8 cellular contexts compared by ENCODE assay signal in genomic region chr6:99568103-99568933, GRCh38. TPM values are rescaled to one million over a fixed set of nuclear protein-coding genes. Genes with fewer than 3 reads are reported as not detected.
A peak's percentile ranks its signal among the peaks of the same experiment; 100 is the strongest.
DNase-seq lines count a peak whose midpoint lies in the region; TF ChIP-seq lines count a peak whose summit lies in the region.

CCNC (minus strand) TSS chr6:99568660; CDS start chr6:99568527, 133 bp downstream.

- TF ChIP-seq EP300 in neural cell (conservative IDR thresholded peaks at IDR 0.05; ENCODE audit: poor library complexity, severe bottlenecking): no peak
- no peak for TF ChIP-seq EP300 in stomach (IDR thresholded peaks at IDR 0.05)

- H3K9me2 ChIP-seq in neural cell (ENCODE audit: insufficient read depth, low read length): no peaks in the 10 kb centered on the region

- peak within 1 kb of the TSS; percentile 79 for H3K9ac ChIP-seq in neural cell (ENCODE audit: low read length)

- peak; percentile 24 for TF ChIP-seq RAD21 in neural cell (conservative IDR thresholded peaks at IDR 0.05)

- intact Hi-C loops in stomach (cut with DNase I; ENCODE audit: low total_unique reads): no loop called here

- no peaks in the 10 kb centered on the region for H3F3A ChIP-seq in neural cell (ENCODE audit: insufficient read depth, low read length, poor library complexity, severe bottlenecking)

- H3K27ac ChIP-seq in neural cell (ENCODE audit: low read length): peak within 1 kb of the TSS; percentile 70
- H3K27ac ChIP-seq in stomach: peak within 1 kb of the TSS; percentile 83 to 89 (median 84)

- peak; percentile 97 for DNase-seq in EL
- DNase-seq in H4 (ENCODE audit: low spot score): peak; percentile 90
- DNase-seq in LoVo (ENCODE audit: low spot score): peak; percentile 93
- DNase-seq in SHP77 treated with DMSO at 0.1 percent for 48 hours (lab: John Stamatoyannopoulos, UW): peak; percentile 89
- DNase-seq in activated gamma-delta T cell (lab: John Stamatoyannopoulos, UW): peak; percentile 68
- DNase-seq in fibroblast of villous mesenchyme (ENCODE audit: low read depth): peak; percentile 98
- DNase-seq in stomach: peak; percentile 93

- no peaks in the 10 kb centered on the region for H4K20me1 ChIP-seq in neural cell (ENCODE audit: insufficient read depth)

- 0 to 1% (median 0%) methylated on average over 54 to 64 of the region's 64 CpGs for WGBS in stomach, 5 donors

- peak in 1 of 4 donors; percentile 54 for TF ChIP-seq POLR2A in stomach (IDR thresholded peaks at IDR 0.05)

- H3K36me3 ChIP-seq in neural cell (ENCODE audit: insufficient read depth, low read length): no peaks in the 10 kb centered on the region
- H3K36me3 ChIP-seq in stomach: no peaks in the 10 kb centered on the region

- H3K4me1 ChIP-seq in stomach: peaks cover 12 to 42% (median 31%) of the 10 kb centered on the region in 4 donors

- H3K4me3 ChIP-seq in fibroblast of villous mesenchyme (ENCODE audit: low read depth, low read length) (peak within 1 kb of the TSS; percentile 100), neural cell (ENCODE audit: low read length) (peak within 1 kb of the TSS; percentile 70), stomach (peak within 1 kb of the TSS; percentile 65 to 94 (median 72))

- TF ChIP-seq CTCF in fibroblast of villous mesenchyme (IDR thresholded peaks at IDR 0.05; ENCODE audit: insufficient read depth, low read depth, low read length): no peak
- peak; percentile 11 for TF ChIP-seq CTCF in neural cell (IDR thresholded peaks at IDR 0.05; ENCODE audit: poor library complexity, severe bottlenecking)
- TF ChIP-seq CTCF in stomach (IDR thresholded peaks at IDR 0.05): no peak

- peaks cover 46% of the 10 kb centered on the region for H3K79me2 ChIP-seq in neural cell (replicated peaks; ENCODE audit: insufficient read depth, low read length)

- peak within 1 kb of the TSS; percentile 43 for H3K4me2 ChIP-seq in neural cell (ENCODE audit: low read length)

- no peaks in the 10 kb centered on the region for H3K27me3 ChIP-seq in neural cell (ENCODE audit: insufficient read depth, low read depth, low read length)
- no peaks in the 10 kb centered on the region for H3K27me3 ChIP-seq in stomach

- H3K9me3 ChIP-seq in neural cell (ENCODE audit: low read length) (no peaks in the 10 kb centered on the region), stomach (no peaks in the 10 kb centered on the region)

- peak within 1 kb of the TSS; percentile 86 for H2AFZ ChIP-seq in neural cell (ENCODE audit: low read depth, low read length)

TF ChIP-seq in neural cell, 6 proteins besides CTCF, POLR2A, EP300 and RAD21:
- TF ChIP-seq POLR2AphosphoS5 (IDR thresholded peaks at IDR 0.05): peak; percentile 96
- peak; percentile 53 for TF ChIP-seq SMC3 (conservative IDR thresholded peaks at IDR 0.05; ENCODE audit: poor library complexity)
- TF ChIP-seq REST (IDR thresholded peaks at IDR 0.05; ENCODE audit: borderline replicate concordance): peak; percentile 82
- TF ChIP-seq MXI1 (conservative IDR thresholded peaks at IDR 0.05; ENCODE audit: poor library complexity, severe bottlenecking): peak; percentile 42
- TF ChIP-seq EZH2 (IDR thresholded peaks at IDR 0.05; ENCODE audit: borderline replicate concordance, insufficient read depth, low read length, poor library complexity, severe bottlenecking): no peak
- TF ChIP-seq TAF1 (IDR thresholded peaks at IDR 0.05; ENCODE audit: low read depth): peak; percentile 96

RNA-seq across cellular contexts. Expression of gene CCNC, which starts in this region (rescaled TPM):
- 77.1 and 94.4 TPM in 2 replicates for total RNA-seq in H4 (2014; rRNA removed; shearing (Covaris generic))
- total RNA-seq in fibroblast of villous mesenchyme: 93.7 and 117 TPM in 2 replicates
- 111 and 117 TPM in 2 replicates for polyA plus RNA-seq in neural cell
- polyA minus RNA-seq in neural cell: 75.2 and 226 TPM in 2 replicates
- total RNA-seq in stomach: 100 to 1,000 TPM in 1 of 5 donors, 10 to 100 TPM in 3, 1 to 10 TPM in 1; 1.2 to 158 (median 55.4) TPM
- 10 to 100 TPM; 30.6 to 68.6 (median 50.2) TPM for polyA plus RNA-seq in stomach

Comparison
In these comparisons a context has a peak if more than half of its experiments do, and no peak if none do; other contexts are left out.
1. Peak in every context shown above with its lines: DNase-seq, H3K4me3 ChIP-seq and H3K27ac ChIP-seq.